In genomic region chr13:97621631-97622030, GRCh38 we compare ENCODE assay signal across 24 cellular contexts.
"Had no signal": no experiment of that assay in that cellular context is flagged by ENCODE, and none has a peak within 500 bp of the region (broad histone marks: within the 10 kb centered on the region; RNA-seq: fewer than 3 reads in every experiment).

No MANE protein-coding gene starts in this region.

- H3K4me3 Mint-ChIP-seq: activated naive CD8-positive, alpha-beta T cell; activated T-helper 17 cell treated with anti-CD3 and anti-CD28 coated beads, Interleukin-2, amount 50 U/mL, for 72 hours; effector memory CD8-positive, alpha-beta T cell; immature natural killer cell; mesothelial cell of epicardium; natural killer cell; stimulated activated naive B cell treated with anti-CD40 and anti-IgM and Interleukin-4, amounts not matched to agents 10 μg/mL and 1 μg/mL and 100 μg/mL, for 72 hours had no signal

- H3K27ac Mint-ChIP-seq: activated naive CD8-positive, alpha-beta T cell; activated T-helper 17 cell treated with anti-CD3 and anti-CD28 coated beads, Interleukin-2, amount 50 U/mL, for 72 hours; effector memory CD8-positive, alpha-beta T cell; immature natural killer cell; mesothelial cell of epicardium; natural killer cell; stimulated activated naive B cell treated with anti-CD40 and anti-IgM and Interleukin-4, amounts not matched to agents 10 μg/mL and 1 μg/mL and 100 μg/mL, for 72 hours had no signal

- H3K4me1 Mint-ChIP-seq: activated T-helper 17 cell treated with anti-CD3 and anti-CD28 coated beads, Interleukin-2, amount 50 U/mL, for 72 hours; mesothelial cell of epicardium; stimulated activated naive B cell treated with anti-CD40 and anti-IgM and Interleukin-4, amounts not matched to agents 10 μg/mL and 1 μg/mL and 100 μg/mL, for 72 hours had no signal

- H3K4me1 ChIP-seq: adrenal gland, ascending aorta, esophagus squamous epithelium, gastrocnemius medialis, left lung, pancreas, psoas muscle had no signal

- H3K4me3 ChIP-seq: adrenal gland, ascending aorta, esophagus squamous epithelium, gastrocnemius medialis, left lung, lung, pancreas, psoas muscle, skin epidermis had no signal

- DNase-seq: activated T-cell treated with anti-CD3 and anti-CD28 coated beads, Interleukin-2, amount 50 U/mL, for 1 hour; adrenal gland; brain microvascular endothelial cell; caudate nucleus; dermis blood vessel endothelial cell; effector memory CD8-positive, alpha-beta T cell; esophagus squamous epithelium; gastrocnemius medialis; immature natural killer cell; kidney glomerular epithelial cell; left lung; natural killer cell; pancreas; psoas muscle; right cardiac atrium; stimulated activated CD4-positive, alpha-beta T cell treated with anti-CD3 and anti-CD28 coated beads, Interleukin-2, amount 100 ng/mL, for 24 hours; stimulated activated naive B cell treated with anti-CD40 and anti-IgM and Interleukin-4, amounts not matched to agents 10 μg/mL and 1 μg/mL and 100 μg/mL, for 72 hours; T-helper 1 cell had no signal

- H3K27me3 ChIP-seq: adrenal gland, ascending aorta, brain microvascular endothelial cell, gastrocnemius medialis, left lung, pancreas had no signal

- ATAC-seq: activated T-helper 17 cell treated with anti-CD3 and anti-CD28 coated beads, Interleukin-2, amount 50 U/mL, for 72 hours; effector memory CD8-positive, alpha-beta T cell; gastrocnemius medialis; left lung; pancreas; right cardiac atrium had no signal

- H3K9me3 Mint-ChIP-seq: activated T-helper 17 cell treated with anti-CD3 and anti-CD28 coated beads, Interleukin-2, amount 50 U/mL, for 72 hours; effector memory CD8-positive, alpha-beta T cell; mesothelial cell of epicardium had no signal

- H3K27ac ChIP-seq: adrenal gland, ascending aorta, brain microvascular endothelial cell, esophagus squamous epithelium, gastrocnemius medialis, left lung, pancreas, psoas muscle, skin epidermis had no signal

- H3K36me3 ChIP-seq: adrenal gland, ascending aorta, brain microvascular endothelial cell, esophagus squamous epithelium, gastrocnemius medialis, left lung, pancreas had no signal

- H3K9me3 ChIP-seq: adrenal gland, ascending aorta, esophagus squamous epithelium, gastrocnemius medialis, left lung, pancreas, psoas muscle had no signal

- H3K36me3 Mint-ChIP-seq: activated naive CD8-positive, alpha-beta T cell; immature natural killer cell; mesothelial cell of epicardium; natural killer cell; stimulated activated naive B cell treated with anti-CD40 and anti-IgM and Interleukin-4, amounts not matched to agents 10 μg/mL and 1 μg/mL and 100 μg/mL, for 72 hours had no signal
